In the genomic region with DNA sequence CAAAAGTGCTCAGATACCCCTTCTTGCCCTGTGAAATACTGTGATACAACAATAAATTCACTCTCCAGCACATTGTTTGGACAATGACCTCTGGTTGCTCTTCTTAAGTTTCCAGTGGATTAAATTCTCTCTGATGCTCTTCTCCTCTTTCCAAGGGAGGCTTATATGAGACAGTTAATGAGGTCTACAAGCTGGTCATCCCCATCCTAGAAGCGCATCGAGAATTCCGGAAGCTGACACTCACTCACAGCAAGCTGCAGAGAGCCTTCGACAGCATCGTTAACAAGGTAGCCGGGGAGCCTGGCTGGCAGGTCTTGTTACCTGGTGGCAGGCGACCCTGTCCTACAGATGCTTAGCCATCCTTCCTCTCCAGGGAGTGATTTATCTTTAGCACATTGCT, we compare ENCODE assay signal across 16 cellular contexts.
DNase-seq lines count a peak whose midpoint lies in the region; ATAC-seq and TF ChIP-seq lines count a peak whose summit lies in the region.
"Had no signal": no experiment of that assay in that cellular context is flagged by ENCODE, and none has a peak within 500 bp of the region (broad histone marks: within the 10 kb centered on the region; RNA-seq: fewer than 3 reads in every experiment).

No MANE protein-coding gene starts in this region.

- peaks cover 77% of the 10 kb centered on the region for H3K36me3 Mint-ChIP-seq in activated CD8-positive, alpha-beta memory T cell treated with anti-CD3 and anti-CD28 coated beads, Interleukin-2, amount 10 ng/mL, durations not matched to agents 7 days and 5 days
- peaks cover 99% of the 10 kb centered on the region for H3K36me3 Mint-ChIP-seq in CD4-positive, alpha-beta T cell (ENCODE audit: low read depth)
- H3K36me3 Mint-ChIP-seq in activated T-helper 17 cell treated with anti-CD3 and anti-CD28 coated beads, Interleukin-2, amount 50 U/mL, for 72 hours (ENCODE audit: low read depth): peaks cover 98% of the 10 kb centered on the region
- H3K36me3 Mint-ChIP-seq in nephron (ENCODE audit: low read depth): no peaks in the 10 kb centered on the region

- no peak for DNase-seq in activated CD8-positive, alpha-beta memory T cell treated with anti-CD3 and anti-CD28 coated beads, Interleukin-2, amount 10 ng/mL, durations not matched to agents 7 days and 5 days
- DNase-seq in activated CD8-positive, alpha-beta memory T cell treated with anti-CD3 and anti-CD28 coated beads, Interleukin-2, amount 50 U/mL, for 48 hours: no peak
- no peak for DNase-seq in CD4-positive, alpha-beta T cell
- no peak for DNase-seq in stimulated activated CD4-positive, alpha-beta T cell treated with anti-CD3 and anti-CD28 coated beads, Interleukin-4, amount 100 ng/mL, for 1 hour
- no peak for DNase-seq in inferior parietal cortex (ENCODE audit: extremely low spot score)
- DNase-seq: Caco-2, DMS153, KBM-7, NCI-H146, NCI-H2081, NCI-H226, NCI-H524 treated with DMSO at 0.1 percent for 48 hours, SHP77 had no signal

- no peak overlapping the region for H3K4me3 Mint-ChIP-seq in activated CD8-positive, alpha-beta memory T cell treated with anti-CD3 and anti-CD28 coated beads, Interleukin-2, amount 10 ng/mL, durations not matched to agents 7 days and 5 days
- H3K4me3 Mint-ChIP-seq in CD4-positive, alpha-beta T cell: no peak overlapping the region
- no peak overlapping the region for H3K4me3 Mint-ChIP-seq in activated T-helper 17 cell treated with anti-CD3 and anti-CD28 coated beads, Interleukin-2, amount 50 U/mL, for 72 hours
- peak overlapping the region in 1 of 3 experiments; percentile 32 for H3K4me3 Mint-ChIP-seq in nephron

- no peaks in the 10 kb centered on the region for H3K27me3 Mint-ChIP-seq in activated CD8-positive, alpha-beta memory T cell treated with anti-CD3 and anti-CD28 coated beads, Interleukin-2, amount 10 ng/mL, durations not matched to agents 7 days and 5 days
- H3K27me3 Mint-ChIP-seq in CD4-positive, alpha-beta T cell: no peaks in the 10 kb centered on the region
- H3K27me3 Mint-ChIP-seq in activated T-helper 17 cell treated with anti-CD3 and anti-CD28 coated beads, Interleukin-2, amount 50 U/mL, for 72 hours: no peaks in the 10 kb centered on the region
- peaks cover 3% of the 10 kb centered on the region for H3K27me3 Mint-ChIP-seq in nephron (ENCODE audit: low read depth)

- H3K27ac ChIP-seq in CD4-positive, alpha-beta T cell (ENCODE audit: low read depth, low read length): no peak overlapping the region
- H3K27ac ChIP-seq: C4-2B had no signal

- peak overlapping the region; percentile 65 for H3K27ac Mint-ChIP-seq in activated CD8-positive, alpha-beta memory T cell treated with anti-CD3 and anti-CD28 coated beads, Interleukin-2, amount 10 ng/mL, durations not matched to agents 7 days and 5 days
- peak overlapping the region; percentile 20 for H3K27ac Mint-ChIP-seq in CD4-positive, alpha-beta T cell
- peak overlapping the region; percentile 36 for H3K27ac Mint-ChIP-seq in activated T-helper 17 cell treated with anti-CD3 and anti-CD28 coated beads, Interleukin-2, amount 50 U/mL, for 72 hours
- peak overlapping the region; percentile 19 to 47 (median 26) for H3K27ac Mint-ChIP-seq in nephron

- H3K27me3 ChIP-seq in CD4-positive, alpha-beta T cell (ENCODE audit: control insufficient read depth, insufficient read depth, low read length): no peaks in the 10 kb centered on the region

- POLR2A ChIA-PET in CD4-positive, alpha-beta T cell (lab: Charles Lee): no interaction called here

- no peaks in the 10 kb centered on the region for H3K9me3 ChIP-seq in CD4-positive, alpha-beta T cell (ENCODE audit: control insufficient read depth, low read length)
- H3K9me3 ChIP-seq: Caco-2 had no signal

- peaks cover 16% of the 10 kb centered on the region for H3K4me1 Mint-ChIP-seq in activated CD8-positive, alpha-beta memory T cell treated with anti-CD3 and anti-CD28 coated beads, Interleukin-2, amount 10 ng/mL, durations not matched to agents 7 days and 5 days
- H3K4me1 Mint-ChIP-seq in CD4-positive, alpha-beta T cell (ENCODE audit: low read depth): peaks cover 12% of the 10 kb centered on the region
- H3K4me1 Mint-ChIP-seq in activated T-helper 17 cell treated with anti-CD3 and anti-CD28 coated beads, Interleukin-2, amount 50 U/mL, for 72 hours: peaks cover 2% of the 10 kb centered on the region
- H3K4me1 Mint-ChIP-seq in nephron: peaks cover 53% of the 10 kb centered on the region

- no peak for TF ChIP-seq CTCF in CD4-positive, alpha-beta T cell (IDR thresholded peaks at IDR 0.05)
- no peak for TF ChIP-seq CTCF in nephron (IDR thresholded peaks at IDR 0.05; ENCODE audit: unreplicated experiment in 3 of 3)

- intact Hi-C loops in CD4-positive, alpha-beta T cell (cut with DNase I, micrococcal nuclease): no loop called here

- H3K9me3 Mint-ChIP-seq in activated CD8-positive, alpha-beta memory T cell treated with anti-CD3 and anti-CD28 coated beads, Interleukin-2, amount 10 ng/mL, durations not matched to agents 7 days and 5 days (ENCODE audit: low read depth): no peaks in the 10 kb centered on the region
- no peaks in the 10 kb centered on the region for H3K9me3 Mint-ChIP-seq in CD4-positive, alpha-beta T cell
- no peaks in the 10 kb centered on the region for H3K9me3 Mint-ChIP-seq in activated T-helper 17 cell treated with anti-CD3 and anti-CD28 coated beads, Interleukin-2, amount 50 U/mL, for 72 hours
- H3K9me3 Mint-ChIP-seq in nephron: no peaks in the 10 kb centered on the region

- CTCF ChIA-PET in activated CD8-positive, alpha-beta memory T cell treated with anti-CD3 and anti-CD28 coated beads, Interleukin-2, amount 10 ng/mL, durations not matched to agents 7 days and 5 days (lab: Charles Lee): no interaction called here
- CTCF ChIA-PET in CD4-positive, alpha-beta T cell (lab: Charles Lee): no interaction called here

- no peak for ATAC-seq in activated CD8-positive, alpha-beta memory T cell treated with anti-CD3 and anti-CD28 coated beads, Interleukin-2, amount 10 ng/mL, durations not matched to agents 7 days and 5 days
- ATAC-seq in CD4-positive, alpha-beta T cell (ENCODE audit: poor library complexity): no peak
- ATAC-seq in activated T-helper 17 cell treated with anti-CD3 and anti-CD28 coated beads, Interleukin-2, amount 50 U/mL, for 72 hours (replicated peaks): no peak
